2 cellular contexts compared by ENCODE assay signal in genomic region chr11:46236918-46237247, GRCh38.
TF ChIP-seq lines count a peak whose summit lies in the region.

No MANE protein-coding gene starts in this region.

TF ChIP-seq in SK-N-SH treated with all-trans-retinoic acid at 6 μM for 48 hours, 23 proteins besides CTCF, POLR2A, EP300 and RAD21 (continued from another document):
- TF ChIP-seq, protein P1, sequence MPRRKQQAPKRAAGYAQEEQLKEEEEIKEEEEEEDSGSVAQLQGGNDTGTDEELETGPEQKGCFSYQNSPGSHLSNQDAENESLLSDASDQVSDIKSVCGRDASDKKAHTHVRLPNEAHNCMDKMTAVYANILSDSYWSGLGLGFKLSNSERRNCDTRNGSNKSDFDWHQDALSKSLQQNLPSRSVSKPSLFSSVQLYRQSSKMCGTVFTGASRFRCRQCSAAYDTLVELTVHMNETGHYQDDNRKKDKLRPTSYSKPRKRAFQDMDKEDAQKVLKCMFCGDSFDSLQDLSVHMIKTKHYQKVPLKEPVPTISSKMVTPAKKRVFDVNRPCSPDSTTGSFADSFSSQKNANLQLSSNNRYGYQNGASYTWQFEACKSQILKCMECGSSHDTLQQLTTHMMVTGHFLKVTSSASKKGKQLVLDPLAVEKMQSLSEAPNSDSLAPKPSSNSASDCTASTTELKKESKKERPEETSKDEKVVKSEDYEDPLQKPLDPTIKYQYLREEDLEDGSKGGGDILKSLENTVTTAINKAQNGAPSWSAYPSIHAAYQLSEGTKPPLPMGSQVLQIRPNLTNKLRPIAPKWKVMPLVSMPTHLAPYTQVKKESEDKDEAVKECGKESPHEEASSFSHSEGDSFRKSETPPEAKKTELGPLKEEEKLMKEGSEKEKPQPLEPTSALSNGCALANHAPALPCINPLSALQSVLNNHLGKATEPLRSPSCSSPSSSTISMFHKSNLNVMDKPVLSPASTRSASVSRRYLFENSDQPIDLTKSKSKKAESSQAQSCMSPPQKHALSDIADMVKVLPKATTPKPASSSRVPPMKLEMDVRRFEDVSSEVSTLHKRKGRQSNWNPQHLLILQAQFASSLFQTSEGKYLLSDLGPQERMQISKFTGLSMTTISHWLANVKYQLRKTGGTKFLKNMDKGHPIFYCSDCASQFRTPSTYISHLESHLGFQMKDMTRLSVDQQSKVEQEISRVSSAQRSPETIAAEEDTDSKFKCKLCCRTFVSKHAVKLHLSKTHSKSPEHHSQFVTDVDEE (CRISPR knock-in tag; IDR thresholded peaks at IDR 0.05): no peak
- TF ChIP-seq ZC3H10 (CRISPR knock-in tag; IDR thresholded peaks at IDR 0.05) (no peak), RARB (CRISPR knock-in tag; IDR thresholded peaks at IDR 0.05) (no peak), GLIS3 (CRISPR knock-in tag; IDR thresholded peaks at IDR 0.05) (no peak), PPARA (CRISPR knock-in tag; IDR thresholded peaks at IDR 0.05; ENCODE audit: borderline replicate concordance) (no peak)

TF ChIP-seq in WTC11, 78 proteins besides CTCF, POLR2A, EP300 and RAD21 (continued from another document):
- TF ChIP-seq PRDM15 (CRISPR knock-in tag; IDR thresholded peaks at IDR 0.05): no peak
- TF ChIP-seq JUN (CRISPR knock-in tag; IDR thresholded peaks at IDR 0.05): no peak
